Comparison of ENCODE assay signal across 27 cellular contexts in genomic region chr3:135328036-135328435, GRCh38.
"Had no signal": no experiment of that assay in that cellular context is flagged by ENCODE, and none has a peak within 500 bp of the region (broad histone marks: within the 10 kb centered on the region; RNA-seq: fewer than 3 reads in every experiment).

No MANE protein-coding gene starts in this region.

- H3K4me1 ChIP-seq: colonic mucosa, esophagus squamous epithelium, foreskin keratinocyte, gastrocnemius medialis, gastroesophageal sphincter, heart left ventricle had no signal

- H3K9me3 ChIP-seq: colonic mucosa, esophagus squamous epithelium, gastrocnemius medialis, gastroesophageal sphincter, heart right ventricle had no signal

- DNase-seq: colonic mucosa; cortex of kidney; dermis blood vessel endothelial cell; dorsolateral prefrontal cortex; effector CD4-positive, alpha-beta T cell; effector CD8-positive, alpha-beta T cell; effector memory CD4-positive, alpha-beta T cell; effector memory CD8-positive, alpha-beta T cell; endodermal cell; erythroblast; esophagus squamous epithelium; foreskin fibroblast; foreskin keratinocyte; foreskin melanocyte; gastrocnemius medialis; glutamatergic neuron; head of caudate nucleus; heart left ventricle; heart right ventricle had no signal

- H3K4me3 ChIP-seq: colonic mucosa, coronary artery, dorsolateral prefrontal cortex, esophagus squamous epithelium, gastrocnemius medialis, gastroesophageal sphincter, heart left ventricle, heart right ventricle had no signal

- H3K27me3 ChIP-seq: colonic mucosa, foreskin keratinocyte, gastrocnemius medialis had no signal

- H3K27ac ChIP-seq: colonic mucosa, coronary artery, dorsolateral prefrontal cortex, epithelial cell of prostate, esophagus squamous epithelium, foreskin keratinocyte, gastrocnemius medialis, gastroesophageal sphincter, heart left ventricle, heart right ventricle had no signal

- ATAC-seq: effector memory CD8-positive, alpha-beta T cell; esophagus mucosa; foreskin keratinocyte; gastrocnemius medialis; gastroesophageal sphincter; heart left ventricle; heart right ventricle had no signal

- FAIRE-seq: colon, endometrium, endothelial cell of umbilical vein, frontal cortex had no signal

- H3K36me3 ChIP-seq: colonic mucosa, esophagus squamous epithelium, gastrocnemius medialis, gastroesophageal sphincter, heart left ventricle, heart right ventricle had no signal
